Comparison of ENCODE assay signal across 9 cellular contexts in the genomic region with DNA sequence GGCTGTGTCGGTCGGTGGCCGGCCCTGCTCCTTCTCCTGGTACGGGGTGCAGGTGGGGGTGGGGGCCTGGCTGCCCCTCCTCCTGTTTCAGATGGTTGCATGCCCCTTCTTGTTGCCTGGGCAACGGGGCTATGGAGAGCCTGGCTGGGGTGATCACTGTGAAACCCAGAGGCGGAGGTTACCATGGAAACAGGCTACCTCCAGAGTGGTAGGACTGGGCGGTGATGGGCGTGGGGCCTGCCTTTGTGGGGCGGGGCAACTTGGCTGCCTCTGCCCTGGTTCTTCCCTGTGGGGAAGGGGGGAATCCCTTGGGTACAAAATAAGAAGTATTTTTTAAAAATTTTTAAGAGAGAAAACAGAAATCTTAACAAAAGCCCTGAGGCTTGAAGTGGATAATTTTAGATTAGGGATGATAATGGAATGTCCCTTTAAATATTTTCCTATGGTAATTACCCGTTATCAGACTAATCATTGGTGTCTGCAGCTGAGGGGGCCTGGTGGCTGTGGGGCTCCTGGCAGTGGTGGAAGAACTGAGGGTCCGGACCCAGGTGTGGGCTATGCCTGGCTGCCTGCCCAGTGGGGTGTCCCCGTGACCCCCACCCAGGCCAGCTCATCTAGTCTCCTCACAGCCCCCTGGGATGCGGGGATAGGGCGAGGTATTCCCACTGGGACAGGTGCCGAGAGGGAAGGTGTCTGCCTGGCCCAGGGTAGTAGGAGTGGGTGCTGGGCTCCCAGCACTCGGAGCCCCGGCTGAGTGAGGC. TPM values are rescaled to one million over a fixed set of nuclear protein-coding genes. Genes with fewer than 3 reads are reported as not detected.
A peak's percentile ranks its signal among the peaks of the same experiment; 100 is the strongest.
DNase-seq lines count a peak whose midpoint lies in the region; ATAC-seq and TF ChIP-seq lines count a peak whose summit lies in the region.
"Had no signal": no experiment of that assay in that cellular context is flagged by ENCODE, and none has a peak within 500 bp of the region (broad histone marks: within the 10 kb centered on the region; RNA-seq: fewer than 3 reads in every experiment).

No MANE protein-coding gene starts in this region.

- H3K9ac ChIP-seq in endodermal cell (ENCODE audit: extremely low read depth, low read length, poor library complexity, severe bottlenecking) = no peak overlapping the region

- ATAC-seq in GM21723 (IDR thresholded peaks at IDR 0.05; ENCODE audit: unreplicated experiment) (peak; percentile 75), foreskin keratinocyte (no peak)

- no peak overlapping the region for H3K4me3 ChIP-seq in endodermal cell (ENCODE audit: low read length)

- no peaks in the 10 kb centered on the region for H3K4me1 Mint-ChIP-seq in endodermal cell

- H3K9me3 ChIP-seq in endodermal cell (ENCODE audit: control insufficient read depth, low read length) = no peaks in the 10 kb centered on the region

- H3K36me3 Mint-ChIP-seq in endodermal cell (ENCODE audit: low read depth) = peaks cover 36% of the 10 kb centered on the region

- peak overlapping the region; percentile 70 for H3K27ac ChIP-seq in endodermal cell (ENCODE audit: low read depth, low read length)
- no peak overlapping the region for H3K27ac ChIP-seq in foreskin keratinocyte

- H3K27ac Mint-ChIP-seq in endodermal cell = no peak overlapping the region

- H3K9me3 Mint-ChIP-seq in endodermal cell = no peaks in the 10 kb centered on the region

- H3K4me3 Mint-ChIP-seq in endodermal cell = no peak overlapping the region

- H3K4me1 ChIP-seq in endodermal cell (ENCODE audit: control insufficient read depth, insufficient read depth, low read length) = peaks cover 2% of the 10 kb centered on the region
- no peaks in the 10 kb centered on the region for H3K4me1 ChIP-seq in foreskin keratinocyte

- TF ChIP-seq CTCF in GM10266 (IDR thresholded peaks at IDR 0.05; ENCODE audit: control insufficient read depth, insufficient read depth, low read depth, missing control alignments) (no peak), endodermal cell (conservative IDR thresholded peaks at IDR 0.05) (no peak), foreskin keratinocyte (conservative IDR thresholded peaks at IDR 0.05) (no peak)

- H3K27me3 Mint-ChIP-seq in endodermal cell (ENCODE audit: insufficient read depth) = no peaks in the 10 kb centered on the region

- peaks cover 61% of the 10 kb centered on the region for H3K36me3 ChIP-seq in endodermal cell (ENCODE audit: control insufficient read depth, insufficient read depth, low read length)

- DNase-seq in GM10266 (ENCODE audit: extremely low spot score) = peak; percentile 96
- DNase-seq in NAMALWA (ENCODE audit: low spot score) = peak; percentile 27
- DNase-seq in endodermal cell = no peak
- DNase-seq in hippocampal formation (lab: John Stamatoyannopoulos, UW) = no peak
- DNase-seq in foreskin keratinocyte = no peak
- no peak for DNase-seq in SKM-1 (lab: John Stamatoyannopoulos, UW; ENCODE audit: unreplicated experiment)
- DNase-seq in COLO668 (lab: John Stamatoyannopoulos, UW; ENCODE audit: unreplicated experiment) = no peak
- DNase-seq: stimulated activated CD4-positive, alpha-beta T cell treated with anti-CD3 and anti-CD28 coated beads, Interleukin-4, amount 100 ng/mL, for 4 hours had no signal

- H3K27me3 ChIP-seq in endodermal cell (ENCODE audit: control insufficient read depth, insufficient read depth, low read length, poor library complexity, severe bottlenecking) (no peaks in the 10 kb centered on the region), foreskin keratinocyte (no peaks in the 10 kb centered on the region)

- 96 to 100% methylated on average over 5 to 17 of the region's 17 CpGs for WGBS in endodermal cell (ENCODE audit: insufficient coverage in 1 of 2, insufficient read length in 1 of 2), 2 experiments

RNA-seq across cellular contexts. Expression of a gene that starts 32.5 kb away (rescaled TPM):
- total RNA-seq in endodermal cell (10 to 100 TPM; 66.3 to 79.4 TPM), foreskin keratinocyte (76.1 and 82.6 TPM in 2 replicates)
- polyA plus RNA-seq in endodermal cell (2013, experiment 1 of 2) = 64.5 TPM
- 61.1 TPM for polyA plus RNA-seq in endodermal cell (2013, experiment 2 of 2)
- polyA plus RNA-seq in foreskin keratinocyte = 23.7 and 24.2 TPM in 2 replicates

Comparison
In these comparisons a context has a peak if more than half of its experiments do, and no peak if none do; other contexts are left out.
1. DNase-seq: peak in GM10266 (single experiment) and NAMALWA (single experiment); none in endodermal cell (single experiment), hippocampal formation (0 of 2), foreskin keratinocyte (0 of 2), SKM-1 (single experiment) and COLO668 (single experiment).